1 cellular context compared by ENCODE assay signal in genomic region chr6:135215563-135215962, GRCh38.
TF ChIP-seq lines count a peak whose summit lies in the region.

No MANE protein-coding gene starts in this region.

TF ChIP-seq in H1, 55 proteins besides CTCF, POLR2A, EP300 and RAD21:
- TF ChIP-seq YY1 (IDR thresholded peaks at IDR 0.05; ENCODE audit: low read depth, low read length) (no peak), SUZ12 (IDR thresholded peaks at IDR 0.05; ENCODE audit: low read length) (no peak), BCL11A (IDR thresholded peaks at IDR 0.05; ENCODE audit: low read depth in 2 of 2, low read length in 2 of 2) (no peak), CREB1 (IDR thresholded peaks at IDR 0.05) (no peak), NRF1 (IDR thresholded peaks at IDR 0.05; ENCODE audit: low read depth, low read length) (no peak), JUN (IDR thresholded peaks at IDR 0.05; ENCODE audit: low read depth, low read length) (no peak), JUND (IDR thresholded peaks at IDR 0.05; ENCODE audit: low read length) (no peak), NANOG (IDR thresholded peaks at IDR 0.05; ENCODE audit: insufficient read depth, low read depth, low read length, poor library complexity, severe bottlenecking) (no peak), FOSL1 (IDR thresholded peaks at IDR 0.05; ENCODE audit: insufficient read depth, low read depth, low read length) (no peak), CBX5 (IDR thresholded peaks at IDR 0.05; ENCODE audit: low read depth, low read length) (no peak), HDAC6 (IDR thresholded peaks at IDR 0.05; ENCODE audit: low read depth, low read length) (no peak), CBX8 (IDR thresholded peaks at IDR 0.05; ENCODE audit: borderline replicate concordance, low read depth, low read length) (no peak), RNF2 (IDR thresholded peaks at IDR 0.05; ENCODE audit: borderline replicate concordance, low read depth, low read length, missing control alignments, poor library complexity, severe bottlenecking) (no peak), SIX5 (IDR thresholded peaks at IDR 0.05; ENCODE audit: low read depth, low read length) (no peak), KDM4A (IDR thresholded peaks at IDR 0.05; ENCODE audit: low read depth, low read length, severe bottlenecking) (no peak), RFX5 (IDR thresholded peaks at IDR 0.05; ENCODE audit: borderline replicate concordance, low read depth, low read length) (no peak), PHF8 (conservative IDR thresholded peaks at IDR 0.05; ENCODE audit: low read depth, low read length) (no peak)
- TF ChIP-seq, protein P1, sequence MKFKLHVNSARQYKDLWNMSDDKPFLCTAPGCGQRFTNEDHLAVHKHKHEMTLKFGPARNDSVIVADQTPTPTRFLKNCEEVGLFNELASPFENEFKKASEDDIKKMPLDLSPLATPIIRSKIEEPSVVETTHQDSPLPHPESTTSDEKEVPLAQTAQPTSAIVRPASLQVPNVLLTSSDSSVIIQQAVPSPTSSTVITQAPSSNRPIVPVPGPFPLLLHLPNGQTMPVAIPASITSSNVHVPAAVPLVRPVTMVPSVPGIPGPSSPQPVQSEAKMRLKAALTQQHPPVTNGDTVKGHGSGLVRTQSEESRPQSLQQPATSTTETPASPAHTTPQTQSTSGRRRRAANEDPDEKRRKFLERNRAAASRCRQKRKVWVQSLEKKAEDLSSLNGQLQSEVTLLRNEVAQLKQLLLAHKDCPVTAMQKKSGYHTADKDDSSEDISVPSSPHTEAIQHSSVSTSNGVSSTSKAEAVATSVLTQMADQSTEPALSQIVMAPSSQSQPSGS (IDR thresholded peaks at IDR 0.05; ENCODE audit: low read length): no peak
